Comparison of ENCODE assay signal across 8 cellular contexts in genomic region chr1:26864610-26865480, GRCh38. TPM values are rescaled to one million over a fixed set of nuclear protein-coding genes. Genes with fewer than 3 reads are reported as not detected.
DNase-seq lines count a peak whose midpoint lies in the region; ATAC-seq lines count a peak whose summit lies in the region.

No MANE protein-coding gene starts in this region.

- no peaks in the 10 kb centered on the region for H3K27me3 ChIP-seq in effector memory CD4-positive, alpha-beta T cell (replicated peaks; ENCODE audit: control insufficient read depth, insufficient read depth, low read length, poor library complexity, severe bottlenecking)

- H3K27ac ChIP-seq in effector memory CD4-positive, alpha-beta T cell (ENCODE audit: insufficient read depth, low read length, poor library complexity, severe bottlenecking): peak overlapping the region; percentile 70

- peak; percentile 77 for ATAC-seq in GM21360 (IDR thresholded peaks at IDR 0.05; ENCODE audit: unreplicated experiment)

- no peaks in the 10 kb centered on the region for H3K36me3 ChIP-seq in effector memory CD4-positive, alpha-beta T cell (ENCODE audit: control insufficient read depth, insufficient read depth, low read length)

- H3K4me1 ChIP-seq in effector memory CD4-positive, alpha-beta T cell (ENCODE audit: control insufficient read depth, insufficient read depth, low read length, poor library complexity, severe bottlenecking): peaks cover 8% of the 10 kb centered on the region

- DNase-seq in COR-L47 (lab: John Stamatoyannopoulos, UW): peak; percentile 94
- DNase-seq in HT1080 (ENCODE audit: low read depth): peak; percentile 99
- DNase-seq in NK-92 treated with Interleukin-12 subunit alpha and Interleukin-12 subunit beta, amount 100 ng/mL, for 24 hours (lab: John Stamatoyannopoulos, UW): peak; percentile 95
- peak; percentile 82 to 86 for DNase-seq in activated CD8-positive, alpha-beta memory T cell treated with anti-CD3 and anti-CD28 coated beads for 4 hours (ENCODE audit: low read depth in 2 of 2)
- peak; percentile 89 to 93 (median 92) for DNase-seq in effector memory CD4-positive, alpha-beta T cell
- DNase-seq in medulla oblongata (ENCODE audit: extremely low spot score): peak; percentile 98
- peak; percentile 91 to 92 (median 92) for DNase-seq in stimulated activated CD4-positive, alpha-beta T cell treated with anti-CD3 and anti-CD28 coated beads, TNF-alpha, amount 100 ng/mL, for 48 hours (ENCODE audit: low read depth in 3 of 3)

- no peaks in the 10 kb centered on the region for H3K9me3 ChIP-seq in effector memory CD4-positive, alpha-beta T cell (ENCODE audit: control insufficient read depth, low read length)

- H3K4me3 ChIP-seq in effector memory CD4-positive, alpha-beta T cell (ENCODE audit: insufficient read depth, low read depth, low read length, poor library complexity, severe bottlenecking): peak overlapping the region; percentile 82

RNA-seq across cellular contexts. Expression of gene SFN, which starts 1.9 kb away (rescaled TPM):
- total RNA-seq in HT1080 (2014; rRNA removed; shearing (Covaris generic)): 5.2 and 7.0 TPM in 2 replicates
- polyA plus RNA-seq in HT1080 (2015; cell fraction: cytosol; rRNA removed): 2.1 TPM in 2 replicates
- 1.5 and 1.7 TPM in 2 replicates for polyA plus RNA-seq in HT1080 (2015; cell fraction: nucleus; rRNA removed)

RNA-seq across cellular contexts. Expression of gene GPN2, which starts 25.2 kb away (rescaled TPM):
- total RNA-seq in HT1080 (2014; rRNA removed; shearing (Covaris generic)): 17.9 and 33.6 TPM in 2 replicates
- polyA plus RNA-seq in HT1080 (2015; cell fraction: cytosol; rRNA removed): 11.3 and 12.8 TPM in 2 replicates
- polyA plus RNA-seq in HT1080 (2015; cell fraction: nucleus; rRNA removed): 20.5 and 23.6 TPM in 2 replicates

RNA-seq across cellular contexts. Expression of gene GPATCH3, which starts 35.4 kb away (rescaled TPM):
- 11.2 TPM in 2 replicates for total RNA-seq in HT1080 (2014; rRNA removed; shearing (Covaris generic))
- 7.6 and 8.5 TPM in 2 replicates for polyA plus RNA-seq in HT1080 (2015; cell fraction: cytosol; rRNA removed)
- polyA plus RNA-seq in HT1080 (2015; cell fraction: nucleus; rRNA removed): 12.2 and 15.1 TPM in 2 replicates

RNA-seq across cellular contexts. Expression of gene ZDHHC18, which starts 38.4 kb away (rescaled TPM):
- total RNA-seq in HT1080 (2014; rRNA removed; shearing (Covaris generic)): 15.9 and 30.4 TPM in 2 replicates
- 17.1 and 18.8 TPM in 2 replicates for polyA plus RNA-seq in HT1080 (2015; cell fraction: cytosol; rRNA removed)
- polyA plus RNA-seq in HT1080 (2015; cell fraction: nucleus; rRNA removed): 22.0 and 24.5 TPM in 2 replicates

RNA-seq across cellular contexts. Expression of gene NR0B2, which starts 48.9 kb away (rescaled TPM):
- not detected in 2 replicates for total RNA-seq in HT1080 (2014; rRNA removed; shearing (Covaris generic))
- polyA plus RNA-seq in HT1080 (2015; cell fraction: cytosol; rRNA removed): not detected in 2 replicates
- polyA plus RNA-seq in HT1080 (2015; cell fraction: nucleus; rRNA removed): not detected in 2 replicates

Comparison
In these comparisons a context has a peak if more than half of its experiments do, and no peak if none do; other contexts are left out.
1. Peak in every context shown above with its lines: DNase-seq, ATAC-seq, H3K4me3 ChIP-seq and H3K27ac ChIP-seq.